ENCODE assay signal across 1 cellular context in genomic region chrX:43500240-43500639, GRCh38.
TF ChIP-seq lines count a peak whose summit lies in the region.

No MANE protein-coding gene starts in this region.

TF ChIP-seq in GM23338, 12 proteins besides CTCF, POLR2A, EP300 and RAD21 (continued from another document):
- TF ChIP-seq ZNF462 (CRISPR knock-in tag; IDR thresholded peaks at IDR 0.05): no peak
- no peak for TF ChIP-seq POLR2AphosphoS5 (IDR thresholded peaks at IDR 0.05; ENCODE audit: low read depth)
- TF ChIP-seq CREB1 (CRISPR knock-in tag; IDR thresholded peaks at IDR 0.05; ENCODE audit: low read depth): no peak
- TF ChIP-seq ZNF331 (CRISPR knock-in tag; IDR thresholded peaks at IDR 0.05; ENCODE audit: low read depth): no peak
- no peak for TF ChIP-seq STAT1 (IDR thresholded peaks at IDR 0.05; ENCODE audit: unreplicated experiment)
- no peak for TF ChIP-seq ETS1 (IDR thresholded peaks at IDR 0.05)
